In the genomic region with DNA sequence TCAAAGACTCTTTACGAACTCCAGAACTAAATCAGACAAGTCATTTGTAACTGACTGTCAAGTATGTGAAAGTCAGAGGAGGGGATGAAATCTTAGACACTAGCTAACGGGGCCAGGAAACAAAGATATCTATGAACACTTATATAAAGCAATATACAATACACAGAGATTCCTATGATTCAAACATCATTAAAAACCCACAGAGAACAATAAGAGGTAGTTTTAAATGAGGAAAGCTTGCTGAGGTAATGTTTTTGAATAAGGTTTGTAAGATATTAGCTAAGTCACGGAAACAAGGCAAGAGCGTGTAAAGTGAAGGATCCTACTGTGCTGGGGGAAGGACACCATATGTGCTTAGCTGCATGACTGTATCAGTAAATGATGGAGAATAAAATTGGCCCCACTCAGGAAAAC, we compare ENCODE assay signal across 1 cellular context.
TF ChIP-seq lines count a peak whose summit lies in the region.

No MANE protein-coding gene starts in this region.

TF ChIP-seq in IMR-90, 13 proteins besides CTCF, POLR2A, EP300 and RAD21:
- TF ChIP-seq MXI1 (IDR thresholded peaks at IDR 0.05; ENCODE audit: borderline replicate concordance, low read depth, low read length) (no peak), RCOR1 (IDR thresholded peaks at IDR 0.05; ENCODE audit: insufficient replicate concordance, low read length) (no peak), ELK1 (IDR thresholded peaks at IDR 0.05; ENCODE audit: borderline replicate concordance, low read depth, low read length) (no peak)
